In the genomic region with DNA sequence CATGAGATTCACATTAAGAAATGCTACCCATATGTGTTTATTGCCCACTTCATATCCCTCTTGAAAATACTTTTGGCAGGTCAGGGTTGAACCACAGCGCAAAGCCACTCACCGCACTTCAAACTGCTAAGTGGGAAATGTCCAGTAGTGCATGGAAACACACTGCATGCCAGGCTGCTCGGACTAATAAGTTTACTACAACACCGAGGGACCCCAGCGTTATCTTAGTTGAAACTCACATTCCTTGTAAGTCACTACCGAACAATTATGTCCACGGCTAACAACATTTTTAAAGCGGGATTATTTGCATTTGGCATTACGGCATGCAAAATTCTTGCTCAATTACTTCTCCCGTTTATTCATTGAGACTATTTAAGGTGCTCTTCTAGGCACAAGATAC, we compare ENCODE assay signal across 1 cellular context.
TF ChIP-seq lines count a peak whose summit lies in the region.

No MANE protein-coding gene starts in this region.

TF ChIP-seq in HepG2, 621 proteins besides CTCF, POLR2A, EP300 and RAD21:
- TF ChIP-seq NFE2 (CRISPR knock-in tag; IDR thresholded peaks at IDR 0.05), result no peak
- TF ChIP-seq, protein P1, sequence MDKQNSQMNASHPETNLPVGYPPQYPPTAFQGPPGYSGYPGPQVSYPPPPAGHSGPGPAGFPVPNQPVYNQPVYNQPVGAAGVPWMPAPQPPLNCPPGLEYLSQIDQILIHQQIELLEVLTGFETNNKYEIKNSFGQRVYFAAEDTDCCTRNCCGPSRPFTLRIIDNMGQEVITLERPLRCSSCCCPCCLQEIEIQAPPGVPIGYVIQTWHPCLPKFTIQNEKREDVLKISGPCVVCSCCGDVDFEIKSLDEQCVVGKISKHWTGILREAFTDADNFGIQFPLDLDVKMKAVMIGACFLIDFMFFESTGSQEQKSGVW (CRISPR knock-in tag; IDR thresholded peaks at IDR 0.05; ENCODE audit: borderline replicate concordance), result no peak
- TF ChIP-seq PHF8 (CRISPR knock-in tag; IDR thresholded peaks at IDR 0.05), result no peak
- TF ChIP-seq, protein P2, sequence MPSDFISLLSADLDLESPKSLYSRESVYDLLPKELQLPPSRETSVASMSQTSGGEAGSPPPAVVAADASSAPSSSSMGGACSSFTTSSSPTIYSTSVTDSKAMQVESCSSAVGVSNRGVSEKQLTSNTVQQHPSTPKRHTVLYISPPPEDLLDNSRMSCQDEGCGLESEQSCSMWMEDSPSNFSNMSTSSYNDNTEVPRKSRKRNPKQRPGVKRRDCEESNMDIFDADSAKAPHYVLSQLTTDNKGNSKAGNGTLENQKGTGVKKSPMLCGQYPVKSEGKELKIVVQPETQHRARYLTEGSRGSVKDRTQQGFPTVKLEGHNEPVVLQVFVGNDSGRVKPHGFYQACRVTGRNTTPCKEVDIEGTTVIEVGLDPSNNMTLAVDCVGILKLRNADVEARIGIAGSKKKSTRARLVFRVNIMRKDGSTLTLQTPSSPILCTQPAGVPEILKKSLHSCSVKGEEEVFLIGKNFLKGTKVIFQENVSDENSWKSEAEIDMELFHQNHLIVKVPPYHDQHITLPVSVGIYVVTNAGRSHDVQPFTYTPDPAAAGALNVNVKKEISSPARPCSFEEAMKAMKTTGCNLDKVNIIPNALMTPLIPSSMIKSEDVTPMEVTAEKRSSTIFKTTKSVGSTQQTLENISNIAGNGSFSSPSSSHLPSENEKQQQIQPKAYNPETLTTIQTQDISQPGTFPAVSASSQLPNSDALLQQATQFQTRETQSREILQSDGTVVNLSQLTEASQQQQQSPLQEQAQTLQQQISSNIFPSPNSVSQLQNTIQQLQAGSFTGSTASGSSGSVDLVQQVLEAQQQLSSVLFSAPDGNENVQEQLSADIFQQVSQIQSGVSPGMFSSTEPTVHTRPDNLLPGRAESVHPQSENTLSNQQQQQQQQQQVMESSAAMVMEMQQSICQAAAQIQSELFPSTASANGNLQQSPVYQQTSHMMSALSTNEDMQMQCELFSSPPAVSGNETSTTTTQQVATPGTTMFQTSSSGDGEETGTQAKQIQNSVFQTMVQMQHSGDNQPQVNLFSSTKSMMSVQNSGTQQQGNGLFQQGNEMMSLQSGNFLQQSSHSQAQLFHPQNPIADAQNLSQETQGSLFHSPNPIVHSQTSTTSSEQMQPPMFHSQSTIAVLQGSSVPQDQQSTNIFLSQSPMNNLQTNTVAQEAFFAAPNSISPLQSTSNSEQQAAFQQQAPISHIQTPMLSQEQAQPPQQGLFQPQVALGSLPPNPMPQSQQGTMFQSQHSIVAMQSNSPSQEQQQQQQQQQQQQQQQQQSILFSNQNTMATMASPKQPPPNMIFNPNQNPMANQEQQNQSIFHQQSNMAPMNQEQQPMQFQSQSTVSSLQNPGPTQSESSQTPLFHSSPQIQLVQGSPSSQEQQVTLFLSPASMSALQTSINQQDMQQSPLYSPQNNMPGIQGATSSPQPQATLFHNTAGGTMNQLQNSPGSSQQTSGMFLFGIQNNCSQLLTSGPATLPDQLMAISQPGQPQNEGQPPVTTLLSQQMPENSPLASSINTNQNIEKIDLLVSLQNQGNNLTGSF (CRISPR knock-in tag; IDR thresholded peaks at IDR 0.05), result no peak
- TF ChIP-seq TBX3 (IDR thresholded peaks at IDR 0.05; ENCODE audit: borderline replicate concordance), result no peak
- TF ChIP-seq, protein P3, sequence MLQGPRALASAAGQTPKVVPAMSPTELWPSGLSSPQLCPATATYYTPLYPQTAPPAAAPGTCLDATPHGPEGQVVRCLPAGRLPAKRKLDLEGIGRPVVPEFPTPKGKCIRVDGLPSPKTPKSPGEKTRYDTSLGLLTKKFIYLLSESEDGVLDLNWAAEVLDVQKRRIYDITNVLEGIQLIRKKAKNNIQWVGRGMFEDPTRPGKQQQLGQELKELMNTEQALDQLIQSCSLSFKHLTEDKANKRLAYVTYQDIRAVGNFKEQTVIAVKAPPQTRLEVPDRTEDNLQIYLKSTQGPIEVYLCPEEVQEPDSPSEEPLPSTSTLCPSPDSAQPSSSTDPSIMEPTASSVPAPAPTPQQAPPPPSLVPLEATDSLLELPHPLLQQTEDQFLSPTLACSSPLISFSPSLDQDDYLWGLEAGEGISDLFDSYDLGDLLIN (CRISPR knock-in tag; IDR thresholded peaks at IDR 0.05; ENCODE audit: borderline replicate concordance), result no peak
- TF ChIP-seq ARNT2 (CRISPR knock-in tag; IDR thresholded peaks at IDR 0.05; ENCODE audit: low read depth), result no peak
- TF ChIP-seq, protein P4, sequence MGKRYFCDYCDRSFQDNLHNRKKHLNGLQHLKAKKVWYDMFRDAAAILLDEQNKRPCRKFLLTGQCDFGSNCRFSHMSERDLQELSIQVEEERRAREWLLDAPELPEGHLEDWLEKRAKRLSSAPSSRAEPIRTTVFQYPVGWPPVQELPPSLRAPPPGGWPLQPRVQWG (CRISPR knock-in tag; IDR thresholded peaks at IDR 0.05; ENCODE audit: borderline replicate concordance, low read depth), result no peak
- TF ChIP-seq ZNF589 (CRISPR knock-in tag; conservative IDR thresholded peaks at IDR 0.05), result no peak
- TF ChIP-seq SUZ12 (IDR thresholded peaks at IDR 0.05; ENCODE audit: low read depth, low read length), result no peak
- TF ChIP-seq, protein P5, sequence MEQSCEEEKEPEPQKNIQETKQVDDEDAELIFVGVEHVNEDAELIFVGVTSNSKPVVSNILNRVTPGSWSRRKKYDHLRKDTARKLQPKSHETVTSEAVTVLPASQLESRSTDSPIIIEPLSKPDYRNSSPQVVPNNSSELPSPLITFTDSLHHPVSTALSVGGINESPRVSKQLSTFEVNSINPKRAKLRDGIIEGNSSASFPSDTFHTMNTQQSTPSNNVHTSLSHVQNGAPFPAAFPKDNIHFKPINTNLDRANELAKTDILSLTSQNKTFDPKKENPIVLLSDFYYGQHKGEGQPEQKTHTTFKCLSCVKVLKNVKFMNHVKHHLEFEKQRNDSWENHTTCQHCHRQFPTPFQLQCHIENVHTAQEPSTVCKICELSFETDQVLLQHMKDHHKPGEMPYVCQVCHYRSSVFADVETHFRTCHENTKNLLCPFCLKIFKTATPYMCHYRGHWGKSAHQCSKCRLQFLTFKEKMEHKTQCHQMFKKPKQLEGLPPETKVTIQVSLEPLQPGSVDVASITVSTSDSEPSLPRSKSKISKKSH (CRISPR knock-in tag; IDR thresholded peaks at IDR 0.05; ENCODE audit: borderline replicate concordance), result no peak
- TF ChIP-seq, protein P6, sequence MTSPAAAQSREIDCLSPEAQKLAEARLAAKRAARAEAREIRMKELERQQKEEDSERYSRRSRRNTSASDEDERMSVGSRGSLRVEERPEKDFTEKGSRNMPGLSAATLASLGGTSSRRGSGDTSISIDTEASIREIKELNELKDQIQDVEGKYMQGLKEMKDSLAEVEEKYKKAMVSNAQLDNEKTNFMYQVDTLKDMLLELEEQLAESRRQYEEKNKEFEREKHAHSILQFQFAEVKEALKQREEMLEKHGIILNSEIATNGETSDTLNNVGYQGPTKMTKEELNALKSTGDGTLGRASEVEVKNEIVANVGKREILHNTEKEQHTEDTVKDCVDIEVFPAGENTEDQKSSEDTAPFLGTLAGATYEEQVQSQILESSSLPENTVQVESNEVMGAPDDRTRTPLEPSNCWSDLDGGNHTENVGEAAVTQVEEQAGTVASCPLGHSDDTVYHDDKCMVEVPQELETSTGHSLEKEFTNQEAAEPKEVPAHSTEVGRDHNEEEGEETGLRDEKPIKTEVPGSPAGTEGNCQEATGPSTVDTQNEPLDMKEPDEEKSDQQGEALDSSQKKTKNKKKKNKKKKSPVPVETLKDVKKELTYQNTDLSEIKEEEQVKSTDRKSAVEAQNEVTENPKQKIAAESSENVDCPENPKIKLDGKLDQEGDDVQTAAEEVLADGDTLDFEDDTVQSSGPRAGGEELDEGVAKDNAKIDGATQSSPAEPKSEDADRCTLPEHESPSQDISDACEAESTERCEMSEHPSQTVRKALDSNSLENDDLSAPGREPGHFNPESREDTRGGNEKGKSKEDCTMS (CRISPR knock-in tag; conservative IDR thresholded peaks at IDR 0.05), result no peak
- TF ChIP-seq ZNF136 (CRISPR knock-in tag; IDR thresholded peaks at IDR 0.05; ENCODE audit: low read depth), result no peak
- TF ChIP-seq ZSCAN9 (CRISPR knock-in tag; IDR thresholded peaks at IDR 0.05; ENCODE audit: borderline replicate concordance), result no peak
TF ChIP-seq in HepG2: peak in this region for 0.
